10 cellular contexts compared by ENCODE assay signal in genomic region chr1:42165511-42166210, GRCh38. TPM values are rescaled to one million over a fixed set of nuclear protein-coding genes. Genes with fewer than 3 reads are reported as not detected.
A peak's percentile ranks its signal among the peaks of the same experiment; 100 is the strongest.
DNase-seq lines count a peak whose midpoint lies in the region; ATAC-seq, FAIRE-seq and TF ChIP-seq lines count a peak whose summit lies in the region.
"Had no signal": no experiment of that assay in that cellular context is flagged by ENCODE, and none has a peak within 500 bp of the region (broad histone marks: within the 10 kb centered on the region; RNA-seq: fewer than 3 reads in every experiment).

No MANE protein-coding gene starts in this region.

- POLR2A ChIA-PET in A549 (lab: Yijun Ruan, JAX) = no interaction called here

- peak overlapping the region in 1 of 2 experiments; percentile 64; a peak in 3 of 6 replicates for H3K27ac ChIP-seq in A549
- H3K27ac ChIP-seq in kidney (ENCODE audit: low read depth in 2 of 2, low read length in 2 of 2) = no peak overlapping the region
- no peak overlapping the region for H3K27ac ChIP-seq in vagina

- DNase-seq in A549 (ENCODE audit: low read depth in 1 of 2, low spot score in 1 of 2) = peak; percentile 59 to 83
- peak; percentile 53 for DNase-seq in MG63
- DNase-seq in T1000 (lab: John Stamatoyannopoulos, UW) = peak; percentile 90
- peak; percentile 90 for DNase-seq in kidney
- no peak for DNase-seq in posterior cingulate gyrus
- no peak for DNase-seq in vagina (ENCODE audit: extremely low spot score in 2 of 2)
- DNase-seq in activated CD4-positive, alpha-beta T cell treated with anti-CD3 and anti-CD28 coated beads for 4 hours = no peak
- DNase-seq in activated CD4-positive, alpha-beta T cell treated with anti-CD3 and anti-CD28 coated beads for 48 hours = no peak
- DNase-seq: stimulated activated CD4-positive, alpha-beta T cell treated with anti-CD3 and anti-CD28 coated beads, Interleukin-12 subunit alpha, Interleukin-12 subunit beta, amount 100 ng/mL, for 4 hours had no signal

- TF ChIP-seq RAD21 in A549 (conservative IDR thresholded peaks at IDR 0.05 in 1 of 2, IDR thresholded peaks at IDR 0.05 in 1 of 2) = no peak

- H3K27me3 ChIP-seq in MG63 (no peaks in the 10 kb centered on the region), vagina (no peaks in the 10 kb centered on the region)

- H3K4me1 ChIP-seq in A549 (peaks cover 27% of the 10 kb centered on the region), kidney (ENCODE audit: control insufficient read depth in 1 of 2, insufficient read depth in 1 of 2, low read depth in 1 of 2, low read length in 2 of 2) (peaks cover 0 to 7% of the 10 kb centered on the region in 2 donors), vagina (peaks cover 15% of the 10 kb centered on the region)

- TF ChIP-seq CTCF in A549 (IDR thresholded peaks at IDR 0.05) (no peak), kidney (IDR thresholded peaks at IDR 0.05; ENCODE audit: borderline replicate concordance, extremely low read depth, insufficient read depth) (no peak), vagina (IDR thresholded peaks at IDR 0.05) (no peak)

- WGBS in A549 (ENCODE audit: missing lambda C conversion rate) = 0% methylated on average over 1 of the region's 12 CpGs

- H3K9me3 ChIP-seq in A549 = peaks cover 3% of the 10 kb centered on the region; the same call in 1 of the 3 replicates
- no peaks in the 10 kb centered on the region for H3K9me3 ChIP-seq in MG63
- peaks cover 0 to 6% of the 10 kb centered on the region in 2 donors for H3K9me3 ChIP-seq in kidney (ENCODE audit: control insufficient read depth in 1 of 2, low read length in 2 of 2)
- peaks cover 1% of the 10 kb centered on the region for H3K9me3 ChIP-seq in vagina

- TF ChIP-seq POLR2A in A549 (IDR thresholded peaks at IDR 0.05; ENCODE audit: low read length) = no peak
- TF ChIP-seq POLR2A in vagina (IDR thresholded peaks at IDR 0.05) = no peak

- intact Hi-C loops in kidney (cut with DNase I) = no loop called here
- intact Hi-C loops in posterior cingulate gyrus (cut with DNase I) = no loop called here
- intact Hi-C loops in vagina (cut with DNase I) = no loop called here

- H3K4me2 ChIP-seq in A549 = peak overlapping the region; percentile 61

- no peak for TF ChIP-seq EP300 in A549 (IDR thresholded peaks at IDR 0.05)

- no peak overlapping the region for H3K9ac ChIP-seq in kidney (ENCODE audit: low read length in 2 of 2)

- FAIRE-seq in A549 (lab: Jason Lieb, UNC) = no peak
- no peak for FAIRE-seq in kidney (lab: Jason Lieb, UNC)

- CTCF ChIA-PET in A549 (lab: Yijun Ruan, JAX) = interaction anchor here (1.8 to 8.4 kb wide), 2 partner anchors 8 to 19 kb away, joined by 7 to 56 read pairs; no protein-coding TSS in a partner anchor

- peak; percentile 64 to 84 for ATAC-seq in A549

- H3K36me3 ChIP-seq in MG63 (no peaks in the 10 kb centered on the region), kidney (ENCODE audit: control insufficient read depth in 1 of 2, insufficient read depth in 2 of 2, low read length in 2 of 2) (no peaks in the 10 kb centered on the region), vagina (no peaks in the 10 kb centered on the region)

- H3K4me3 ChIP-seq in A549 (no peak overlapping the region), MG63 (no peak overlapping the region), kidney (ENCODE audit: low read length in 2 of 2) (no peak overlapping the region), vagina (no peak overlapping the region)

TF ChIP-seq in A549, 52 proteins besides CTCF, POLR2A, EP300 and RAD21:
- TF ChIP-seq, protein P1, sequence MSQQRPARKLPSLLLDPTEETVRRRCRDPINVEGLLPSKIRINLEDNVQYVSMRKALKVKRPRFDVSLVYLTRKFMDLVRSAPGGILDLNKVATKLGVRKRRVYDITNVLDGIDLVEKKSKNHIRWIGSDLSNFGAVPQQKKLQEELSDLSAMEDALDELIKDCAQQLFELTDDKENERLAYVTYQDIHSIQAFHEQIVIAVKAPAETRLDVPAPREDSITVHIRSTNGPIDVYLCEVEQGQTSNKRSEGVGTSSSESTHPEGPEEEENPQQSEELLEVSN (IDR thresholded peaks at IDR 0.05; ENCODE audit: borderline replicate concordance, low read depth) = no peak
- no peak for TF ChIP-seq ESRRA (IDR thresholded peaks at IDR 0.05; ENCODE audit: borderline replicate concordance, low read length)
- no peak for TF ChIP-seq ZFP36 (IDR thresholded peaks at IDR 0.05; ENCODE audit: borderline replicate concordance, partially characterized antibody)
- TF ChIP-seq ATOH8 (CRISPR knock-in tag; IDR thresholded peaks at IDR 0.05; ENCODE audit: low read depth) = no peak
- TF ChIP-seq REST (IDR thresholded peaks at IDR 0.05) = no peak
- TF ChIP-seq, protein P2, sequence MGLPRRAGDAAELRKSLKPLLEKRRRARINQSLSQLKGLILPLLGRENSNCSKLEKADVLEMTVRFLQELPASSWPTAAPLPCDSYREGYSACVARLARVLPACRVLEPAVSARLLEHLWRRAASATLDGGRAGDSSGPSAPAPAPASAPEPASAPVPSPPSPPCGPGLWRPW (IDR thresholded peaks at IDR 0.05) = no peak
- no peak for TF ChIP-seq RCOR1 (IDR thresholded peaks at IDR 0.05; ENCODE audit: low read depth, low read length)
- TF ChIP-seq SMC3 (IDR thresholded peaks at IDR 0.05) = no peak
- TF ChIP-seq RNF2 (IDR thresholded peaks at IDR 0.05; ENCODE audit: borderline replicate concordance, low read depth) = no peak
- TF ChIP-seq CBX8 (IDR thresholded peaks at IDR 0.05) = no peak
- no peak for TF ChIP-seq ZNF302 (CRISPR knock-in tag; IDR thresholded peaks at IDR 0.05)
- TF ChIP-seq EHF (CRISPR knock-in tag; IDR thresholded peaks at IDR 0.05) = no peak
- TF ChIP-seq MAZ (IDR thresholded peaks at IDR 0.05; ENCODE audit: borderline replicate concordance, low read depth, low read length) = no peak
- no peak for TF ChIP-seq NPAS2 (CRISPR knock-in tag; IDR thresholded peaks at IDR 0.05; ENCODE audit: borderline replicate concordance)
- no peak for TF ChIP-seq NR3C1 (IDR thresholded peaks at IDR 0.05)
TF ChIP-seq in A549: peak in this region for 0.

RNA-seq across cellular contexts. Expression of gene GUCA2A, which starts 1.1 kb away (rescaled TPM):
- polyA plus RNA-seq in A549 (2011; rRNA removed) (not detected in 2 replicates), A549 (2017; fragmentation: RNase III; extraction: RNeasy Plus Mini Kit Qiagen cat#74134 plus additional on column Dnase treatment) (not detected in 3 replicates), kidney (ENCODE audit: insufficient read depth, low read depth, low replicate concordance) (not detected)
- 0.09 TPM in 1 of 2 replicates, not detected in the other for polyA plus RNA-seq in A549 (2012; cell fraction: cytosol; rRNA removed)
- polyA plus RNA-seq in A549 (2012; cell fraction: nucleus; rRNA removed) = not detected in 2 replicates
- polyA minus RNA-seq in A549 (2011; rRNA and poly(A)+ RNA removed) = not detected in 2 replicates
- total RNA-seq in MG63 (2014; rRNA removed; shearing (Covaris generic); ENCODE audit: low replicate concordance) = not detected in 2 replicates
- total RNA-seq in kidney (not detected), vagina (not detected)
- total RNA-seq: T-helper 2 cell treated with Interferon-gamma antibody and Interleukin-4, amounts not matched to agents 100 ng/mL and 5 ng/mL, for 36 hours had no signal

RNA-seq across cellular contexts. Expression of gene GUCA2B, which starts 12.5 kb away (rescaled TPM):
- polyA plus RNA-seq in A549 (2011; rRNA removed) (not detected in 2 replicates), A549 (2017; fragmentation: RNase III; extraction: RNeasy Plus Mini Kit Qiagen cat#74134 plus additional on column Dnase treatment) (0.17 TPM in 1 of 3 replicates, not detected in the others), kidney (ENCODE audit: insufficient read depth, low read depth, low replicate concordance) (not detected)
- 0.12 TPM in 1 of 2 replicates, not detected in the other for polyA plus RNA-seq in A549 (2012; cell fraction: cytosol; rRNA removed)
- polyA plus RNA-seq in A549 (2012; cell fraction: nucleus; rRNA removed) = not detected in 2 replicates
- polyA minus RNA-seq in A549 (2011; rRNA and poly(A)+ RNA removed) = not detected in 2 replicates
- total RNA-seq in MG63 (2014; rRNA removed; shearing (Covaris generic); ENCODE audit: low replicate concordance) = not detected in 2 replicates
- total RNA-seq in kidney (not detected), vagina (not detected)
- total RNA-seq: T-helper 2 cell treated with Interferon-gamma antibody and Interleukin-4, amounts not matched to agents 100 ng/mL and 5 ng/mL, for 36 hours had no signal

Comparison
In these comparisons a context has a peak if more than half of its experiments do, and no peak if none do; other contexts are left out.
1. DNase-seq: peak in A549 (2 of 2), MG63 (single experiment), T1000 (single experiment) and kidney (single experiment); none in posterior cingulate gyrus (0 of 10), vagina (0 of 2), activated CD4-positive, alpha-beta T cell treated with anti-CD3 and anti-CD28 coated beads for 4 hours (0 of 2) and activated CD4-positive, alpha-beta T cell treated with anti-CD3 and anti-CD28 coated beads for 48 hours (single experiment).